8 cellular contexts compared by ENCODE assay signal in genomic region chr1:28877132-28877781, GRCh38. TPM values are rescaled to one million over a fixed set of nuclear protein-coding genes. Genes with fewer than 3 reads are reported as not detected.
DNase-seq lines count a peak whose midpoint lies in the region; ATAC-seq and TF ChIP-seq lines count a peak whose summit lies in the region.

No MANE protein-coding gene starts in this region.

- H3K9me3 Mint-ChIP-seq in activated T-helper 1 cell treated with anti-CD3 and anti-CD28 coated beads, Interleukin-12 subunit alpha, Interleukin-12 subunit beta, Interleukin-2, Interleukin-4 antibody, amounts not matched to agents 30 ng/mL and 10 ng/mL and 1 ng/mL, durations not matched to agents 14 hours and 24 hours and 36 hours: no peaks in the 10 kb centered on the region

- H3K27me3 Mint-ChIP-seq in activated T-helper 1 cell treated with anti-CD3 and anti-CD28 coated beads, Interleukin-12 subunit alpha, Interleukin-12 subunit beta, Interleukin-2, Interleukin-4 antibody, amounts not matched to agents 30 ng/mL and 10 ng/mL and 1 ng/mL, durations not matched to agents 14 hours and 24 hours and 36 hours (ENCODE audit: insufficient read depth): peaks cover 5% of the 10 kb centered on the region

- intact Hi-C loops in activated T-helper 1 cell treated with anti-CD3 and anti-CD28 coated beads, Interleukin-12 subunit alpha, Interleukin-12 subunit beta, Interleukin-2, Interleukin-4 antibody, amounts not matched to agents 30 ng/mL and 10 ng/mL and 1 ng/mL, durations not matched to agents 14 hours and 24 hours and 36 hours (cut with micrococcal nuclease): loop anchor here (1.0 to 2.0 kb wide), 5 partner anchors 92 to 518 kb away; partner anchors contain the start of genes TAF12 and TRNAU1AP
- intact Hi-C loops in testis (cut with DNase I; ENCODE audit: low total_unique reads): loop anchor here (10.0 kb wide), 1 partner anchor 92 kb away; no protein-coding TSS in a partner anchor

- no peak overlapping the region for H3K4me3 Mint-ChIP-seq in activated T-helper 1 cell treated with anti-CD3 and anti-CD28 coated beads, Interleukin-12 subunit alpha, Interleukin-12 subunit beta, Interleukin-2, Interleukin-4 antibody, amounts not matched to agents 30 ng/mL and 10 ng/mL and 1 ng/mL, durations not matched to agents 14 hours and 24 hours and 36 hours

- H3K4me1 Mint-ChIP-seq in activated T-helper 1 cell treated with anti-CD3 and anti-CD28 coated beads, Interleukin-12 subunit alpha, Interleukin-12 subunit beta, Interleukin-2, Interleukin-4 antibody, amounts not matched to agents 30 ng/mL and 10 ng/mL and 1 ng/mL, durations not matched to agents 14 hours and 24 hours and 36 hours (ENCODE audit: low read depth): peaks cover 11% of the 10 kb centered on the region

- no peaks in the 10 kb centered on the region for H3K27me3 ChIP-seq in testis

- no peaks in the 10 kb centered on the region for H3K9me3 ChIP-seq in testis

- DNase-seq in GM12864 (ENCODE audit: low read depth): peak; percentile 45
- DNase-seq in M059J (ENCODE audit: low read depth): peak; percentile 71
- DNase-seq in RWPE1 (ENCODE audit: low spot score): peak; percentile 80
- DNase-seq in activated T-helper 1 cell treated with anti-CD3 and anti-CD28 coated beads, Interleukin-12 subunit alpha, Interleukin-12 subunit beta, Interleukin-2, Interleukin-4 antibody, amounts not matched to agents 30 ng/mL and 10 ng/mL and 1 ng/mL, durations not matched to agents 14 hours and 24 hours and 36 hours (ENCODE audit: low spot score): peak; percentile 54
- peak; percentile 56 for DNase-seq in fibroblast of the conjunctiva (ENCODE audit: low read depth)
- peak in 51 of 56 donors; percentile 6 to 87 (median 57) for DNase-seq in nucleus accumbens (lab: John Stamatoyannopoulos, UW)
- peak; percentile 86 for DNase-seq in testis

- CTCF ChIA-PET in RWPE1 (lab: Yijun Ruan, JAX): interaction anchor here (0.5 to 2.7 kb wide), 35 partner anchors 9 to 1033 kb away, joined by 3 to 67 read pairs (median 5); partner anchors contain the start of genes EPB41, TAF12 and YTHDF2

- H3K36me3 Mint-ChIP-seq in activated T-helper 1 cell treated with anti-CD3 and anti-CD28 coated beads, Interleukin-12 subunit alpha, Interleukin-12 subunit beta, Interleukin-2, Interleukin-4 antibody, amounts not matched to agents 30 ng/mL and 10 ng/mL and 1 ng/mL, durations not matched to agents 14 hours and 24 hours and 36 hours (ENCODE audit: low read depth): no peaks in the 10 kb centered on the region

- H3K27ac ChIP-seq in RWPE1: no peak overlapping the region
- no peak overlapping the region for H3K27ac ChIP-seq in testis

- no peak for ATAC-seq in HG03025 (IDR thresholded peaks at IDR 0.05; ENCODE audit: low FRiP score, unreplicated experiment)

- H3K27ac Mint-ChIP-seq in activated T-helper 1 cell treated with anti-CD3 and anti-CD28 coated beads, Interleukin-12 subunit alpha, Interleukin-12 subunit beta, Interleukin-2, Interleukin-4 antibody, amounts not matched to agents 30 ng/mL and 10 ng/mL and 1 ng/mL, durations not matched to agents 14 hours and 24 hours and 36 hours: no peak overlapping the region

- TF ChIP-seq CTCF in GM12864 (IDR thresholded peaks at IDR 0.05; ENCODE audit: low read depth, low read length, missing control alignments): peak; percentile 94
- peak; percentile 85 for TF ChIP-seq CTCF in RWPE1 (conservative IDR thresholded peaks at IDR 0.05; ENCODE audit: low read depth)
- TF ChIP-seq CTCF in testis (IDR thresholded peaks at IDR 0.05): peak; percentile 86 to 93 (median 91)

- WGBS in testis, 2 donors: 12 to 13% methylated on average over 18 of the region's 18 CpGs

- no peak for TF ChIP-seq POLR2A in testis (IDR thresholded peaks at IDR 0.05)

- H3K4me3 ChIP-seq in GM12864 (ENCODE audit: low read depth, low read length) (no peak overlapping the region), testis (no peak overlapping the region)

- POLR2A ChIA-PET in RWPE1 (lab: Yijun Ruan, JAX; ENCODE audit: low non-redundant PET): interaction anchor here (0.6 to 0.8 kb wide), 4 partner anchors 14 to 607 kb away, joined by 3 to 5 read pairs (median 4); partner anchors contain the start of gene TAF12

- H3K36me3 ChIP-seq in testis (ENCODE audit: low read depth, missing control alignments): no peaks in the 10 kb centered on the region

- no peaks in the 10 kb centered on the region for H3K4me1 ChIP-seq in testis

RNA-seq across cellular contexts. Expression of gene EPB41, which starts 37.1 kb away (rescaled TPM):
- 16.2 and 23.2 TPM in 2 replicates for total RNA-seq in M059J (2014; rRNA removed; shearing (Covaris generic))
- total RNA-seq in activated T-helper 1 cell treated with anti-CD3 and anti-CD28 coated beads, Interleukin-12 subunit alpha, Interleukin-12 subunit beta, Interleukin-2, Interleukin-4 antibody, amounts not matched to agents 30 ng/mL and 10 ng/mL and 1 ng/mL, durations not matched to agents 14 hours and 24 hours and 36 hours: 70.0 and 74.9 TPM in 2 replicates
- 10 to 100 TPM; 46.6 to 66.5 TPM for total RNA-seq in testis
- 23.5 TPM for polyA plus RNA-seq in testis (ENCODE audit: insufficient read depth, low read depth, low replicate concordance)
